ENCODE assay signal across 10 cellular contexts in genomic region chr21:43369124-43369523, GRCh38. TPM values are rescaled to one million over a fixed set of nuclear protein-coding genes. Genes with fewer than 3 reads are reported as not detected.
DNase-seq lines count a peak whose midpoint lies in the region; ATAC-seq and TF ChIP-seq lines count a peak whose summit lies in the region.
"Had no signal": no experiment of that assay in that cellular context is flagged by ENCODE, and none has a peak within 500 bp of the region (broad histone marks: within the 10 kb centered on the region; RNA-seq: fewer than 3 reads in every experiment).

No MANE protein-coding gene starts in this region.

- no peaks in the 10 kb centered on the region for H3K9me3 ChIP-seq in tibial artery

- ATAC-seq in HG02623 (IDR thresholded peaks at IDR 0.05; ENCODE audit: unreplicated experiment), result no peak

- no peaks in the 10 kb centered on the region for H3K27me3 ChIP-seq in dorsolateral prefrontal cortex
- peaks cover 0 to 25% of the 10 kb centered on the region in 2 donors for H3K27me3 ChIP-seq in tibial artery

- no peaks in the 10 kb centered on the region for H3K36me3 ChIP-seq in tibial artery

- no peak for TF ChIP-seq CTCF in dorsolateral prefrontal cortex (IDR thresholded peaks at IDR 0.05 in 54 of 56, conservative IDR thresholded peaks at IDR 0.05 in 2 of 56; ENCODE audit: low read depth in 1 of 56, partially characterized antibody in 56 of 56)
- no peak for TF ChIP-seq CTCF in tibial artery (IDR thresholded peaks at IDR 0.05)

- H3K27ac ChIP-seq in dorsolateral prefrontal cortex (peak overlapping the region in 33 of 59 donors; percentile 0 to 82 (median 49)), tibial artery (no peak overlapping the region)
- H3K27ac ChIP-seq: epithelial cell of prostate had no signal

- DNase-seq in NCI-H2029 (lab: John Stamatoyannopoulos, UW), result peak; percentile 28
- DNase-seq in NCI-H2029 treated with DMSO at 0.1 percent for 48 hours (lab: John Stamatoyannopoulos, UW), result no peak
- peak; percentile 85 for DNase-seq in MV-4-11 (lab: John Stamatoyannopoulos, UW)
- DNase-seq in dorsolateral prefrontal cortex, result peak in 8 of 10 donors; percentile 35 to 92 (median 78)
- peak; percentile 43 for DNase-seq in skeletal muscle cell (ENCODE audit: low read depth)
- no peak for DNase-seq in DMS 273 (lab: John Stamatoyannopoulos, UW; ENCODE audit: unreplicated experiment)
- DNase-seq in tibial artery, result no peak
- DNase-seq: activated T-cell treated with anti-CD3 and anti-CD28 coated beads for 4 hours had no signal

- H3K4me3 ChIP-seq in dorsolateral prefrontal cortex (peak overlapping the region in 47 of 59 donors; percentile 1 to 57 (median 29)), skeletal muscle cell (ENCODE audit: low read depth, low read length) (no peak overlapping the region), tibial artery (no peak overlapping the region)

- no peaks in the 10 kb centered on the region for H3K4me1 ChIP-seq in tibial artery

- intact Hi-C loops in dorsolateral prefrontal cortex (cut with DNase I) (no loop called here), tibial artery (cut with DNase I; ENCODE audit: low total_unique reads) (no loop called here)

RNA-seq across cellular contexts. Expression of gene SIK1, which starts 57.8 kb away (rescaled TPM):
- total RNA-seq in dorsolateral prefrontal cortex, result 10 to 100 TPM in 82 of 120 experiments, 1 to 10 TPM in 38; 2.3 to 67.8 (median 14.4) TPM

Comparison
In these comparisons a context has a peak if more than half of its experiments do, and no peak if none do; other contexts are left out.
1. DNase-seq: peak in NCI-H2029 (single experiment), MV-4-11 (single experiment), dorsolateral prefrontal cortex (8 of 10) and skeletal muscle cell (single experiment); none in NCI-H2029 treated with DMSO at 0.1 percent for 48 hours (single experiment), DMS 273 (single experiment) and tibial artery (0 of 2).
2. H3K27ac ChIP-seq: peak in dorsolateral prefrontal cortex (33 of 59); none in tibial artery (0 of 2).
3. H3K4me3 ChIP-seq: peak in dorsolateral prefrontal cortex (47 of 59); none in skeletal muscle cell (single experiment) and tibial artery (0 of 2).